In the genomic region with DNA sequence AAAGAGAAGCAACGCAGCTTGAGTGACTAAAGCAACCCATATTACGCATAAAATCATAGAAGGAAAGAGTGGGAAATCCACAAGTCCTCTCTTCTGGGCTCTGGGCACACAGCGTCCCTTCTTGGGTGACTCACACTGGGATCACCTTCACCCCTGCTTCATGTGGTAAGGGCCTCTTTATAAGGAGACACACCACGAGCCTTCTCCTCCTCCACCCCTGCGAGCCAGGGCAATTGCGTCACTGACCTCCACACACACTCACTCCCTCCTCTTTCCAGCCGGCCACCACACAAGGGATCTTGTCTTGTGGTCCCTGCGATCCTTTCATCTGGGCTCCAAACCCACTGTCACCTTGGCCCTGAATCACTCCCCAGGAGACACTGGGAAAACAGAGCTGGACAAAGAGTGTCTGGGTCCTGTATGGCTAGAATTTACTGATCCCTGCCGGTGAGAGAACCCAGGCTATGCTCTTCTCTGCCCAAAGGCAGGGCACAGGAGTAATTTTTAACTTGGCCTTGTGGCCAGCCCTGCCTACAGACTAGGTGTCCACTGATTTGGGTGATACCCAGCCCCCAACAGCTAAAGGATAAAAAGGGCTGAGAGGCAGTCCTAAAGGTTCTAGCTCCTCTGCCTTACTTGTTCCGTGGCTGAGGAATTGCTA, we compare ENCODE assay signal across 10 cellular contexts. TPM values are rescaled to one million over a fixed set of nuclear protein-coding genes. Genes with fewer than 3 reads are reported as not detected.
DNase-seq lines count a peak whose midpoint lies in the region; ATAC-seq and TF ChIP-seq lines count a peak whose summit lies in the region.
"Had no signal": no experiment of that assay in that cellular context is flagged by ENCODE, and none has a peak within 500 bp of the region (broad histone marks: within the 10 kb centered on the region; RNA-seq: fewer than 3 reads in every experiment).

No MANE protein-coding gene starts in this region.

- peaks cover 0 to 51% (median 10%) of the 10 kb centered on the region in 9 donors for H3K4me1 ChIP-seq in heart right ventricle
- 0 out of 2 replicates have a peak, but pooled peaks cover 4% of the 10 kb centered on the region for H3K4me1 ChIP-seq in H9 (ENCODE audit: insufficient read depth, low read length)
- H3K4me1 ChIP-seq: BLaER1 had no signal

- no peaks in the 10 kb centered on the region for H3K36me3 Mint-ChIP-seq in H9 (ENCODE audit: insufficient read depth in 1 of 3, low read depth in 3 of 3)

- no peak overlapping the region for H2AK5ac ChIP-seq in H9 (ENCODE audit: insufficient read length, low read length)

- H3K27ac ChIP-seq in heart right ventricle (no peak overlapping the region), H9 (ENCODE audit: insufficient read length, low read depth, low read length) (no peak overlapping the region)
- H3K27ac ChIP-seq: BLaER1 had no signal

- H3K23ac ChIP-seq in H9 (ENCODE audit: insufficient read length, low read depth, low read length), result no peak overlapping the region

- no peak overlapping the region for H3K14ac ChIP-seq in H9 (ENCODE audit: insufficient read depth, low read length)

- H2BK5ac ChIP-seq in H9 (ENCODE audit: insufficient read length, low read length), result no peak overlapping the region

- no peak overlapping the region for H3K4ac ChIP-seq in H9 (ENCODE audit: low read depth, low read length)

- H3K4me1 Mint-ChIP-seq in H9, result peaks cover 4 to 6% of the 10 kb centered on the region in 2 experiments; a peak in 2 of 4 replicates

- TF ChIP-seq CTCF in heart right ventricle (IDR thresholded peaks at IDR 0.05) (no peak), H9 (conservative IDR thresholded peaks at IDR 0.05) (no peak)

- H3K4me2 ChIP-seq in H9 (ENCODE audit: insufficient read depth, insufficient read length, low read length), result no peak overlapping the region
- H3K4me2 ChIP-seq: BLaER1 had no signal

- no peak overlapping the region for H4K5ac ChIP-seq in H9 (ENCODE audit: insufficient read length, low read depth, low read length)

- no peaks in the 10 kb centered on the region for H3K23me2 ChIP-seq in H9 (ENCODE audit: insufficient read length, low read depth, low read length, poor library complexity, severe bottlenecking)

- no peak overlapping the region for H2BK12ac ChIP-seq in H9 (ENCODE audit: insufficient read length, low read depth, low read length)

- no peak overlapping the region for H2BK15ac ChIP-seq in H9 (ENCODE audit: low read depth, low read length)

- H3K36me3 ChIP-seq in heart right ventricle, result peaks cover 0 to under 1% (median 0%) of the 10 kb centered on the region in 9 donors
- H3K36me3 ChIP-seq: BLaER1 had no signal

- H3K9me3 Mint-ChIP-seq in H9, result no peaks in the 10 kb centered on the region

- no peak overlapping the region for H3K18ac ChIP-seq in H9 (ENCODE audit: insufficient read length, low read depth, low read length)

- H3K56ac ChIP-seq in H9 (ENCODE audit: insufficient read length, low read depth, low read length), result no peak overlapping the region

- no peak overlapping the region for H3K9ac ChIP-seq in H9 (ENCODE audit: extremely low read depth, insufficient read length, low read length)
- H3K9ac ChIP-seq: BLaER1 had no signal

- ATAC-seq in heart right ventricle, result peak in 7 of 8 donors; percentile 22 to 72 (median 51)
- peak; percentile 84 for ATAC-seq in stimulated activated naive CD8-positive, alpha-beta T cell treated with anti-CD3 and anti-CD28 coated beads, Interleukin-15, Interleukin-2, amounts not matched to agents 100 U/mL and 50 U/mL, for 24 hours

- H3K9me3 ChIP-seq in heart right ventricle, result no peaks in the 10 kb centered on the region
- H3K9me3 ChIP-seq in H9 (ENCODE audit: control insufficient read depth, low read depth, low read length), result no peaks in the 10 kb centered on the region
- H3K9me3 ChIP-seq: BLaER1 had no signal

- H3K4me3 ChIP-seq in heart right ventricle, result no peak overlapping the region
- H3K4me3 ChIP-seq: BLaER1 had no signal

- H3K79me2 ChIP-seq in H9 (ENCODE audit: insufficient read depth, low read length), result no peaks in the 10 kb centered on the region

- no peak overlapping the region for H3K4me3 Mint-ChIP-seq in H9

- no peak overlapping the region for H3T11ph ChIP-seq in H9 (ENCODE audit: low read length)

- H2BK20ac ChIP-seq in H9 (ENCODE audit: low read depth, low read length, poor library complexity, severe bottlenecking), result no peak overlapping the region

- H2BK120ac ChIP-seq in H9 (ENCODE audit: low read depth, low read length, poor library complexity, severe bottlenecking), result no peak overlapping the region

- DNase-seq in activated CD4-positive, alpha-beta T cell treated with anti-CD3 and anti-CD28 coated beads, Interleukin-2, amount 50 U/mL, for 48 hours, result peak; percentile 25 to 39
- DNase-seq in activated CD4-positive, alpha-beta T cell treated with anti-CD3 and anti-CD28 coated beads for 4 hours, result no peak
- DNase-seq in SW480 (ENCODE audit: low spot score) (peak; percentile 91), heart right ventricle (peak in 1 of 2 donors; percentile 34), Kasumi-1 (lab: John Stamatoyannopoulos, UW) (no peak), SK-N-DZ (ENCODE audit: low spot score) (no peak), H9 (no peak)
- peak; percentile 39 for DNase-seq in stimulated activated naive CD8-positive, alpha-beta T cell treated with anti-CD3 and anti-CD28 coated beads, Interleukin-15, Interleukin-2, amounts not matched to agents 100 U/mL and 50 U/mL, for 24 hours
- DNase-seq: NCI-H1694 treated with DMSO at 0.1 percent for 48 hours had no signal

- intact Hi-C loops in heart right ventricle (cut with DNase I), result no loop called here

- H3K27me3 ChIP-seq in heart right ventricle (no peaks in the 10 kb centered on the region), H9 (ENCODE audit: insufficient read depth, low read length) (no peaks in the 10 kb centered on the region)
- H3K27me3 ChIP-seq: BLaER1 had no signal

- H4K20me1 ChIP-seq in H9 (ENCODE audit: control insufficient read depth, insufficient read depth, insufficient read length), result no peaks in the 10 kb centered on the region

- WGBS in heart right ventricle, 2 donors, result 80 to 85% methylated on average over 10 of the region's 10 CpGs
- no CpG with 5 or more reads among the region's 10 CpGs for WGBS in H9 (ENCODE audit: extremely low coverage, insufficient read length, low lambda C conversion rate)

- H3K79me1 ChIP-seq in H9 (ENCODE audit: insufficient read depth, low read depth, low read length, poor library complexity, severe bottlenecking), result no peaks in the 10 kb centered on the region

- H2AFZ ChIP-seq in H9 (ENCODE audit: low read length), result no peak overlapping the region

- H4K91ac ChIP-seq in H9 (ENCODE audit: insufficient read length, low read depth, low read length), result no peak overlapping the region

- H4K8ac ChIP-seq in H9 (replicated peaks; ENCODE audit: insufficient read length, low read depth, low read length), result no peak overlapping the region

- peak overlapping the region in 1 of 3 experiments; percentile 91; a peak in 1 of 7 replicates for H3K27ac Mint-ChIP-seq in H9

- H3K27me3 Mint-ChIP-seq in H9 (ENCODE audit: low read depth), result no peaks in the 10 kb centered on the region

RNA-seq across cellular contexts. Expression of a gene that starts 35.3 kb away (rescaled TPM):
- total RNA-seq in heart right ventricle, result 10 to 100 TPM in 1 of 10 donors, 1 to 10 TPM in 9; 4.7 to 12.0 (median 7.1) TPM
- 1 to 10 TPM; 3.8 to 9.6 TPM for polyA plus RNA-seq in heart right ventricle
- polyA plus RNA-seq in SK-N-DZ (2014; cell fraction: cytosol; rRNA removed), result 33.1 and 34.2 TPM in 2 replicates
- 13.9 and 14.7 TPM in 2 replicates for polyA plus RNA-seq in SK-N-DZ (2014; cell fraction: nucleus; rRNA removed)
- 19.7 and 20.8 TPM in 2 replicates for total RNA-seq in H9 (2021)

RNA-seq across cellular contexts. Expression of a gene that starts 44.5 kb away (rescaled TPM):
- 1 to 10 TPM in 2 of 10 donors, under 1 TPM in 8; 0.30 to 2.1 (median 0.47) TPM for total RNA-seq in heart right ventricle
- 1 to 10 TPM in 1 of 2 donors, under 1 TPM in 1; 0.28 to 1.8 TPM for polyA plus RNA-seq in heart right ventricle
- 0.12 and 0.27 TPM in 2 replicates for polyA plus RNA-seq in SK-N-DZ (2014; cell fraction: cytosol; rRNA removed)
- polyA plus RNA-seq in SK-N-DZ (2014; cell fraction: nucleus; rRNA removed), result 2.8 and 3.0 TPM in 2 replicates
- total RNA-seq in H9 (2021), result 1.2 and 1.9 TPM in 2 replicates

RNA-seq across cellular contexts. Expression of a gene that starts 51.4 kb away (rescaled TPM):
- total RNA-seq in heart right ventricle, result 10 to 100 TPM; 52.5 to 80.6 (median 63.6) TPM
- 10 to 100 TPM; 35.5 to 84.7 TPM for polyA plus RNA-seq in heart right ventricle
- 56.2 and 60.6 TPM in 2 replicates for polyA plus RNA-seq in SK-N-DZ (2014; cell fraction: cytosol; rRNA removed)
- polyA plus RNA-seq in SK-N-DZ (2014; cell fraction: nucleus; rRNA removed), result 38.7 and 46.6 TPM in 2 replicates
- 33.0 and 36.4 TPM in 2 replicates for total RNA-seq in H9 (2021)

RNA-seq across cellular contexts. Expression of a gene that starts 52.7 kb away (rescaled TPM):
- total RNA-seq in heart right ventricle, result 10 to 100 TPM; 24.1 to 47.3 (median 30.6) TPM
- 10 to 100 TPM; 11.3 to 39.0 TPM for polyA plus RNA-seq in heart right ventricle
- 70.9 and 75.3 TPM in 2 replicates for polyA plus RNA-seq in SK-N-DZ (2014; cell fraction: cytosol; rRNA removed)
- 59.0 and 78.6 TPM in 2 replicates for polyA plus RNA-seq in SK-N-DZ (2014; cell fraction: nucleus; rRNA removed)
- total RNA-seq in H9 (2021), result 46.7 and 48.0 TPM in 2 replicates

Comparison
In these comparisons a context has a peak if more than half of its experiments do, and no peak if none do; other contexts are left out.
1. DNase-seq: peak in activated CD4-positive, alpha-beta T cell treated with anti-CD3 and anti-CD28 coated beads, Interleukin-2, amount 50 U/mL, for 48 hours (2 of 2), SW480 (single experiment) and stimulated activated naive CD8-positive, alpha-beta T cell treated with anti-CD3 and anti-CD28 coated beads, Interleukin-15, Interleukin-2, amounts not matched to agents 100 U/mL and 50 U/mL, for 24 hours (single experiment); none in activated CD4-positive, alpha-beta T cell treated with anti-CD3 and anti-CD28 coated beads for 4 hours (0 of 2), Kasumi-1 (0 of 2), SK-N-DZ (single experiment) and H9 (single experiment).